11 cellular contexts compared by ENCODE assay signal in the genomic region with DNA sequence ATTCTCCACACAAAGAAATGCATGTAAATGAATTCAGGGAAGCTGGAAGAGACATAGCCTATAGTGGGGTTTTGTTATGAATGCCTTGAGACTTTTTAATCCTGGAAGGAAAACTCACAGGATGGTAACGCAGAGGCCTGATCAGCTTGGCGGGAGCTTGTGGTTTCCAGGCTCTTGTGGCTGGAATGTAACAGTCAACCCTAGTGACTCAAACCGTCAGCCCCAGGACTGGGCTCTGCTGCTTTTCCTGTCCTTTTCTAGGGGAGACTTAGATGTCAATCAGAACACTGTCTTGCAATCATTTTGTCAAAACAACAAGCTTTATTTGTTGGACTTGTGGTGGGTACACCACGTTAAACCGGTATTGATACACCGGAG. TPM values are rescaled to one million over a fixed set of nuclear protein-coding genes. Genes with fewer than 3 reads are reported as not detected.
A peak's percentile ranks its signal among the peaks of the same experiment; 100 is the strongest.
DNase-seq lines count a peak whose midpoint lies in the region; ATAC-seq and TF ChIP-seq lines count a peak whose summit lies in the region.
"Had no signal": no experiment of that assay in that cellular context is flagged by ENCODE, and none has a peak within 500 bp of the region (broad histone marks: within the 10 kb centered on the region; RNA-seq: fewer than 3 reads in every experiment).

No MANE protein-coding gene starts in this region.

- H3K4me1 ChIP-seq in subcutaneous abdominal adipose tissue (ENCODE audit: control insufficient read depth in 5 of 5, insufficient read depth in 5 of 5, low read length in 5 of 5) (peaks cover 5 to 52% (median 34%) of the 10 kb centered on the region in 5 donors), tibial artery (peaks cover 0 to 8% (median 3%) of the 10 kb centered on the region in 4 donors)

- H3K36me3 ChIP-seq in subcutaneous abdominal adipose tissue (ENCODE audit: control insufficient read depth in 5 of 5, insufficient read depth in 5 of 5, low read length in 5 of 5) (no peaks in the 10 kb centered on the region), tibial artery (no peaks in the 10 kb centered on the region)

- H3K9ac ChIP-seq in subcutaneous abdominal adipose tissue (ENCODE audit: low read length in 5 of 5): no peak overlapping the region

- TF ChIP-seq CTCF in astrocyte of the cerebellum (IDR thresholded peaks at IDR 0.05; ENCODE audit: low read depth, low read length, missing control alignments) (peak; percentile 71), tibial artery (IDR thresholded peaks at IDR 0.05) (no peak)

- intact Hi-C loops in tibial artery (cut with DNase I; ENCODE audit: low total_unique reads): no loop called here

- in situ Hi-C loops in astrocyte of the cerebellum (cut with HindIII; ENCODE audit: low sequenced_read_pairs): no loop called here

- no peak for ATAC-seq in HG03025 (IDR thresholded peaks at IDR 0.05; ENCODE audit: low FRiP score, unreplicated experiment)
- ATAC-seq: GM12878 had no signal

- H3K4me3 ChIP-seq in astrocyte of the cerebellum (ENCODE audit: low read depth, low read length) (no peak overlapping the region), subcutaneous abdominal adipose tissue (ENCODE audit: low read depth in 1 of 5, low read length in 5 of 5) (no peak overlapping the region), tibial artery (no peak overlapping the region)
- H3K4me3 ChIP-seq: GM12878 had no signal

- no peaks in the 10 kb centered on the region for H3K9me3 ChIP-seq in subcutaneous abdominal adipose tissue (ENCODE audit: control insufficient read depth in 5 of 5, low read length in 5 of 5)
- H3K9me3 ChIP-seq in tibial artery: no peaks in the 10 kb centered on the region

- peaks cover 0 to 11% (median 4%) of the 10 kb centered on the region in 5 donors for H3K27me3 ChIP-seq in subcutaneous abdominal adipose tissue (ENCODE audit: control insufficient read depth in 5 of 5, insufficient read depth in 4 of 5, low read length in 5 of 5)
- H3K27me3 ChIP-seq in tibial artery: no peaks in the 10 kb centered on the region

- peak overlapping the region; percentile 59 for H3K27ac ChIP-seq in subcutaneous abdominal adipose tissue (ENCODE audit: low read depth, low read length)
- H3K27ac ChIP-seq in tibial artery: no peak overlapping the region
- no peak overlapping the region for H3K27ac ChIP-seq in substantia nigra (ENCODE audit: low read depth, low read length, poor library complexity, severe bottlenecking)

- peak; percentile 73 for DNase-seq in HT1080 (ENCODE audit: low read depth)
- peak; percentile 76 for DNase-seq in astrocyte of the cerebellum (ENCODE audit: low read depth)
- peak; percentile 85 for DNase-seq in islet precursor cell
- DNase-seq in tibial artery: no peak
- no peak for DNase-seq in iPS-NIHi11 (ENCODE audit: low spot score)
- DNase-seq in substantia nigra (lab: John Stamatoyannopoulos, UW): no peak
- DNase-seq: immature natural killer cell, NCI-H1092 had no signal

RNA-seq across cellular contexts. Expression of gene KIF25, which starts 34.9 kb away (rescaled TPM):
- not detected in 2 replicates for total RNA-seq in HT1080 (2014; rRNA removed; shearing (Covaris generic))
- not detected in 2 replicates for polyA plus RNA-seq in HT1080 (2015; cell fraction: cytosol; rRNA removed)
- not detected in 2 replicates for polyA plus RNA-seq in HT1080 (2015; cell fraction: nucleus; rRNA removed)
- total RNA-seq: GM12878 had no signal
- polyA plus RNA-seq: GM12878, immature natural killer cell had no signal

RNA-seq across cellular contexts. Expression of gene FRMD1, which starts 46.6 kb away (rescaled TPM):
- total RNA-seq in HT1080 (2014; rRNA removed; shearing (Covaris generic)): not detected in 2 replicates
- polyA plus RNA-seq in HT1080 (2015; cell fraction: cytosol; rRNA removed): not detected in 2 replicates
- polyA plus RNA-seq in HT1080 (2015; cell fraction: nucleus; rRNA removed): not detected in 2 replicates
- total RNA-seq: GM12878 had no signal
- polyA plus RNA-seq: GM12878, immature natural killer cell had no signal

Comparison
In these comparisons a context has a peak if more than half of its experiments do, and no peak if none do; other contexts are left out.
1. DNase-seq: peak in HT1080 (single experiment), astrocyte of the cerebellum (single experiment) and islet precursor cell (single experiment); none in tibial artery (0 of 2), iPS-NIHi11 (single experiment) and substantia nigra (0 of 49).